Comparison of ENCODE assay signal across 15 cellular contexts in the genomic region with DNA sequence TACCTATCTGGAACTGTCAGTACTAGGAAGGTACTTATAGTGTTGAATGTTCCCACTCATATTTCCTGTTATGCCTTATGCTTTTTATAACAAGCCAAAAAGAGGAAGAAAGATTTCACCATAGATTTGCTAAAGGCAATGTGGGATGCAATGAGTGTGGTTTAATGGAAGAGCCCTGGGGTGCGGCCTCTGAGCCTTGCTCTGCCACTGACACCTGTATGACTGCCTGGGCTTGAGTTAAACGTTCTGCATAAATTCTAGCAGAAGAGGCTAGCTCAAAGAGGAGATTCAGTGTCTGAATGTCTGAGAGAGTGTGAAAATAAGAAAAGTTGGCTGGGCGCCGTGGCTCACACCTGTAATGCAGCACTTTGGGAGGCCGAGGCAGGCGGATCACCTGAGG.
DNase-seq lines count a peak whose midpoint lies in the region; ATAC-seq and TF ChIP-seq lines count a peak whose summit lies in the region.
"Had no signal": no experiment of that assay in that cellular context is flagged by ENCODE, and none has a peak within 500 bp of the region (broad histone marks: within the 10 kb centered on the region; RNA-seq: fewer than 3 reads in every experiment).

No MANE protein-coding gene starts in this region.

- H3K36me3 ChIP-seq in esophagus squamous epithelium: no peaks in the 10 kb centered on the region
- no peaks in the 10 kb centered on the region for H3K36me3 ChIP-seq in effector memory CD4-positive, alpha-beta T cell (ENCODE audit: control insufficient read depth, insufficient read depth, low read length)
- H3K36me3 ChIP-seq: tibial artery had no signal

- intact Hi-C loops in esophagus squamous epithelium (cut with DNase I): no loop called here

- H3K4me1 ChIP-seq in esophagus squamous epithelium: peaks cover 3 to 53% (median 41%) of the 10 kb centered on the region in 3 donors
- H3K4me1 ChIP-seq in effector memory CD4-positive, alpha-beta T cell (ENCODE audit: control insufficient read depth, insufficient read depth, low read length, poor library complexity, severe bottlenecking): no peaks in the 10 kb centered on the region

- no peaks in the 10 kb centered on the region for H3K9me3 ChIP-seq in esophagus squamous epithelium
- no peaks in the 10 kb centered on the region for H3K9me3 ChIP-seq in effector memory CD4-positive, alpha-beta T cell (ENCODE audit: control insufficient read depth, low read length)

- TF ChIP-seq CTCF in esophagus squamous epithelium (IDR thresholded peaks at IDR 0.05): no peak

- DNase-seq in KBM-7 (peak; percentile 90), SIG-M5 treated with dmso at 0.1 percent for 504 hours (lab: John Stamatoyannopoulos, UW; ENCODE audit: unreplicated experiment) (peak; percentile 92), esophagus squamous epithelium (lab: John Stamatoyannopoulos, UW) (no peak), putamen (ENCODE audit: low spot score) (peak; percentile 55), NCI-H774 (lab: John Stamatoyannopoulos, UW) (no peak)
- no peak for DNase-seq in effector memory CD4-positive, alpha-beta T cell
- DNase-seq: activated CD4-positive, alpha-beta T cell treated with anti-CD3 and anti-CD28 coated beads, Interleukin-2, amount 50 U/mL, for 48 hours; amygdala; NCI-H345; posterior cingulate gyrus; T-helper 17 cell; tibial artery had no signal

- H3K27ac ChIP-seq in esophagus squamous epithelium: peak overlapping the region; percentile 47 to 77 (median 62)
- no peak overlapping the region for H3K27ac ChIP-seq in effector memory CD4-positive, alpha-beta T cell (ENCODE audit: insufficient read depth, low read length, poor library complexity, severe bottlenecking)
- H3K27ac ChIP-seq: coronary artery had no signal

- H3K27me3 ChIP-seq in esophagus squamous epithelium: no peaks in the 10 kb centered on the region
- H3K27me3 ChIP-seq in effector memory CD4-positive, alpha-beta T cell (replicated peaks; ENCODE audit: control insufficient read depth, insufficient read depth, low read length, poor library complexity, severe bottlenecking): no peaks in the 10 kb centered on the region
- H3K27me3 ChIP-seq: tibial artery had no signal

- H3K4me3 ChIP-seq in esophagus squamous epithelium: no peak overlapping the region
- H3K4me3 ChIP-seq in effector memory CD4-positive, alpha-beta T cell (ENCODE audit: insufficient read depth, low read depth, low read length, poor library complexity, severe bottlenecking): no peak overlapping the region
- H3K4me3 ChIP-seq: coronary artery, tibial artery had no signal

- ATAC-seq in HG02840 (IDR thresholded peaks at IDR 0.05; ENCODE audit: low FRiP score, unreplicated experiment) (no peak), GM21528 (IDR thresholded peaks at IDR 0.05; ENCODE audit: low FRiP score, unreplicated experiment) (no peak)
- ATAC-seq: T-helper 17 cell had no signal

- in situ Hi-C loops in KBM-7 (cut with MboI; ENCODE audit: low pct_unique_long_range_greater_than_20kb, low sequenced_read_pairs): no loop called here

- no peak for TF ChIP-seq POLR2A in esophagus squamous epithelium (IDR thresholded peaks at IDR 0.05)

- 38 to 59% methylated on average over 6 of the region's 6 CpGs for WGBS in esophagus squamous epithelium, 2 donors

Comparison
In these comparisons a context has a peak if more than half of its experiments do, and no peak if none do; other contexts are left out.
1. DNase-seq: peak in KBM-7 (single experiment), SIG-M5 treated with dmso at 0.1 percent for 504 hours (single experiment) and putamen (single experiment); none in esophagus squamous epithelium (single experiment), effector memory CD4-positive, alpha-beta T cell (0 of 3) and NCI-H774 (single experiment).